In genomic region chr18:58844871-58845270, GRCh38 we compare ENCODE assay signal across 21 cellular contexts. TPM values are rescaled to one million over a fixed set of nuclear protein-coding genes. Genes with fewer than 3 reads are reported as not detected.
A peak's percentile ranks its signal among the peaks of the same experiment; 100 is the strongest.
DNase-seq lines count a peak whose midpoint lies in the region; ATAC-seq and TF ChIP-seq lines count a peak whose summit lies in the region.
"Had no signal": no experiment of that assay in that cellular context is flagged by ENCODE, and none has a peak within 500 bp of the region (broad histone marks: within the 10 kb centered on the region; RNA-seq: fewer than 3 reads in every experiment).

No MANE protein-coding gene starts in this region.

- no CpG with 5 or more reads among the region's 4 CpGs for WGBS in mesendoderm (ENCODE audit: extremely low coverage, insufficient coverage, low lambda C conversion rate)

- H3K27ac ChIP-seq in left ventricle myocardium inferior (replicated peaks) (peak overlapping the region; percentile 12), right atrium auricular region (no peak overlapping the region), mesendoderm (ENCODE audit: low read depth, low read length) (no peak overlapping the region)
- no peak overlapping the region for H3K27ac ChIP-seq in CD4-positive, alpha-beta memory T cell (ENCODE audit: low read depth, low read length)
- H3K27ac ChIP-seq: PC-9, RWPE1 had no signal

- no peak overlapping the region for H3K4me2 ChIP-seq in mesendoderm (ENCODE audit: low read length)
- H3K4me2 ChIP-seq: PC-9 had no signal

- H3K23ac ChIP-seq in mesendoderm (ENCODE audit: low read length), result no peak overlapping the region

- no peaks in the 10 kb centered on the region for H3K79me1 ChIP-seq in mesendoderm (ENCODE audit: low read length)

- DNase-seq in left ventricle myocardium inferior (no peak), right atrium auricular region (ENCODE audit: low spot score) (no peak), mesendoderm (no peak), retinal pigment epithelial cell (ENCODE audit: low read depth) (peak; percentile 56), GM10248 (ENCODE audit: extremely low spot score) (no peak), NCI-H345 (lab: John Stamatoyannopoulos, UW) (no peak)
- no peak for DNase-seq in activated CD8-positive, alpha-beta T cell treated with anti-CD3 and anti-CD28 coated beads, Interleukin-2, amount 10 ng/mL, durations not matched to agents 7 days and 5 days
- DNase-seq in CD4-positive, alpha-beta memory T cell, result no peak
- DNase-seq: 8988T, DND-41, GOT3, KBM-7, NCI-H1105, NCI-H2081 treated with DMSO at 0.1 percent for 48 hours, NCI-H510A, NCI-H748 treated with DMSO at 0.1 percent for 48 hours, PC-9, SIG-M5 had no signal

- H3K9me3 ChIP-seq in left ventricle myocardium inferior (replicated peaks) (no peaks in the 10 kb centered on the region), right atrium auricular region (no peaks in the 10 kb centered on the region)
- no peaks in the 10 kb centered on the region for H3K9me3 ChIP-seq in CD4-positive, alpha-beta memory T cell (ENCODE audit: control insufficient read depth in 1 of 2, low read length in 2 of 2)

- no peaks in the 10 kb centered on the region for H3K9me3 Mint-ChIP-seq in activated CD8-positive, alpha-beta T cell treated with anti-CD3 and anti-CD28 coated beads, Interleukin-2, amount 10 ng/mL, durations not matched to agents 7 days and 5 days (ENCODE audit: insufficient read depth)
- peaks cover 0 to 6% (median under 1%) of the 10 kb centered on the region in 8 donors for H3K9me3 Mint-ChIP-seq in CD4-positive, alpha-beta memory T cell

- H3K27me3 Mint-ChIP-seq in activated CD8-positive, alpha-beta T cell treated with anti-CD3 and anti-CD28 coated beads, Interleukin-2, amount 10 ng/mL, durations not matched to agents 7 days and 5 days (ENCODE audit: low read depth), result peaks cover 48% of the 10 kb centered on the region
- H3K27me3 Mint-ChIP-seq in CD4-positive, alpha-beta memory T cell, result peaks cover 38 to 50% of the 10 kb centered on the region in 2 donors

- H3K36me3 ChIP-seq in left ventricle myocardium inferior, result no peaks in the 10 kb centered on the region
- no peaks in the 10 kb centered on the region for H3K36me3 ChIP-seq in right atrium auricular region
- no peaks in the 10 kb centered on the region for H3K36me3 ChIP-seq in mesendoderm (ENCODE audit: control insufficient read depth, insufficient read depth, low read length)
- H3K36me3 ChIP-seq in CD4-positive, alpha-beta memory T cell (ENCODE audit: insufficient read depth, low read length), result no peaks in the 10 kb centered on the region

- peak overlapping the region; percentile 3 for H2BK120ac ChIP-seq in mesendoderm (ENCODE audit: low read depth, low read length)

- CTCF ChIA-PET in GM10248 (lab: Yijun Ruan, JAX), result interaction anchor here (1.7 kb wide), 1 partner anchor 225 kb away, joined by 5 read pairs; no protein-coding TSS in a partner anchor
- CTCF ChIA-PET in activated CD8-positive, alpha-beta T cell treated with anti-CD3 and anti-CD28 coated beads, Interleukin-2, amount 10 ng/mL, durations not matched to agents 7 days and 5 days (lab: Charles Lee), result no interaction called here
- CTCF ChIA-PET in CD4-positive, alpha-beta memory T cell (lab: Charles Lee; ENCODE audit: partially characterized antibody), result interaction anchor here (0.7 kb wide), 1 partner anchor 20 kb away, joined by 3 read pairs; the partner anchor contains the start of gene ZNF532

- no peaks in the 10 kb centered on the region for H3K4me1 Mint-ChIP-seq in activated CD8-positive, alpha-beta T cell treated with anti-CD3 and anti-CD28 coated beads, Interleukin-2, amount 10 ng/mL, durations not matched to agents 7 days and 5 days (ENCODE audit: low read depth)
- peaks cover 0 to 4% (median 0%) of the 10 kb centered on the region in 4 donors for H3K4me1 Mint-ChIP-seq in CD4-positive, alpha-beta memory T cell

- H2AK5ac ChIP-seq in mesendoderm (ENCODE audit: low read length), result no peak overlapping the region

- H3K56ac ChIP-seq in mesendoderm (ENCODE audit: low read length), result peak overlapping the region; percentile 12

- H3K27me3 ChIP-seq in left ventricle myocardium inferior (ENCODE audit: low read depth), result no peaks in the 10 kb centered on the region
- no peaks in the 10 kb centered on the region for H3K27me3 ChIP-seq in right atrium auricular region
- H3K27me3 ChIP-seq in mesendoderm (ENCODE audit: insufficient read depth, low read length, poor library complexity), result no peaks in the 10 kb centered on the region
- H3K27me3 ChIP-seq in CD4-positive, alpha-beta memory T cell (ENCODE audit: insufficient read depth, low read length), result peaks cover 4% of the 10 kb centered on the region

- H3K4ac ChIP-seq in mesendoderm (ENCODE audit: low read depth, low read length), result no peak overlapping the region

- peaks cover 37% of the 10 kb centered on the region for H3K4me1 ChIP-seq in left ventricle myocardium inferior
- peaks cover 0 to 20% of the 10 kb centered on the region in 2 donors for H3K4me1 ChIP-seq in right atrium auricular region
- peaks cover 12% of the 10 kb centered on the region for H3K4me1 ChIP-seq in mesendoderm (ENCODE audit: control insufficient read depth, low read depth, low read length)
- peaks cover 7% of the 10 kb centered on the region for H3K4me1 ChIP-seq in CD4-positive, alpha-beta memory T cell (ENCODE audit: insufficient read depth, low read length)

- peak overlapping the region; percentile 75 for H3K18ac ChIP-seq in mesendoderm (ENCODE audit: low read length)

- H3K4me3 ChIP-seq in left ventricle myocardium inferior, result no peak overlapping the region
- H3K4me3 ChIP-seq in right atrium auricular region, result no peak overlapping the region
- H3K4me3 ChIP-seq in mesendoderm (ENCODE audit: low read length), result no peak overlapping the region
- no peak overlapping the region for H3K4me3 ChIP-seq in retinal pigment epithelial cell (ENCODE audit: low read length)
- no peak overlapping the region for H3K4me3 ChIP-seq in CD4-positive, alpha-beta memory T cell (ENCODE audit: low read length in 2 of 2)
- H3K4me3 ChIP-seq: PC-9 had no signal

- H3K36me3 Mint-ChIP-seq in activated CD8-positive, alpha-beta T cell treated with anti-CD3 and anti-CD28 coated beads, Interleukin-2, amount 10 ng/mL, durations not matched to agents 7 days and 5 days (ENCODE audit: low read depth), result no peaks in the 10 kb centered on the region
- H3K36me3 Mint-ChIP-seq in CD4-positive, alpha-beta memory T cell, result no peaks in the 10 kb centered on the region
- H3K36me3 Mint-ChIP-seq: CD14-positive monocyte had no signal

- intact Hi-C loops in left ventricle myocardium inferior (cut with micrococcal nuclease), result no loop called here
- intact Hi-C loops in CD4-positive, alpha-beta memory T cell (cut with micrococcal nuclease), result no loop called here

- H3K4me3 Mint-ChIP-seq in activated CD8-positive, alpha-beta T cell treated with anti-CD3 and anti-CD28 coated beads, Interleukin-2, amount 10 ng/mL, durations not matched to agents 7 days and 5 days, result no peak overlapping the region
- H3K4me3 Mint-ChIP-seq in CD4-positive, alpha-beta memory T cell, result no peak overlapping the region
- H3K4me3 Mint-ChIP-seq: CD14-positive monocyte had no signal

- ATAC-seq in activated CD8-positive, alpha-beta T cell treated with anti-CD3 and anti-CD28 coated beads, Interleukin-2, amount 10 ng/mL, durations not matched to agents 7 days and 5 days, result no peak
- ATAC-seq: HepG2 had no signal

- H3K9ac ChIP-seq in mesendoderm (ENCODE audit: low read length), result no peak overlapping the region

- no peak overlapping the region for H3K27ac Mint-ChIP-seq in activated CD8-positive, alpha-beta T cell treated with anti-CD3 and anti-CD28 coated beads, Interleukin-2, amount 10 ng/mL, durations not matched to agents 7 days and 5 days
- no peak overlapping the region for H3K27ac Mint-ChIP-seq in CD4-positive, alpha-beta memory T cell
- H3K27ac Mint-ChIP-seq: CD14-positive monocyte had no signal

- no peak overlapping the region for H4K8ac ChIP-seq in mesendoderm (ENCODE audit: low read depth, low read length)

- no peak overlapping the region for H4K5ac ChIP-seq in mesendoderm (ENCODE audit: low read length)

- peak overlapping the region; percentile 62 for H2BK15ac ChIP-seq in mesendoderm (replicated peaks; ENCODE audit: low read depth)

- no peaks in the 10 kb centered on the region for H3K79me2 ChIP-seq in mesendoderm (ENCODE audit: control insufficient read depth, insufficient read depth, low read length)

- no peak overlapping the region for H2BK5ac ChIP-seq in mesendoderm (ENCODE audit: low read length)

- TF ChIP-seq CTCF in left ventricle myocardium inferior (IDR thresholded peaks at IDR 0.05; ENCODE audit: borderline replicate concordance) (no peak), right atrium auricular region (IDR thresholded peaks at IDR 0.05) (no peak), retinal pigment epithelial cell (conservative IDR thresholded peaks at IDR 0.05; ENCODE audit: low read depth, low read length) (no peak), GM10248 (IDR thresholded peaks at IDR 0.05; ENCODE audit: control extremely low read depth, extremely low read depth, low read depth, missing control alignments) (no peak)

- POLR2A ChIA-PET in GM10248 (lab: Yijun Ruan, JAX), result no interaction called here
- POLR2A ChIA-PET in activated CD8-positive, alpha-beta T cell treated with anti-CD3 and anti-CD28 coated beads, Interleukin-2, amount 10 ng/mL, durations not matched to agents 7 days and 5 days (lab: Charles Lee), result no interaction called here
- POLR2A ChIA-PET in CD4-positive, alpha-beta memory T cell (lab: Charles Lee; ENCODE audit: partially characterized antibody), result no interaction called here

RNA-seq across cellular contexts. Expression of gene ZNF532, which starts 19.8 kb away (rescaled TPM):
- total RNA-seq in left ventricle myocardium inferior (59.3 TPM), right atrium auricular region (10 to 100 TPM; 53.1 to 59.5 TPM)
- polyA plus RNA-seq in mesendoderm (2013, experiment 1 of 2), result 91.0 TPM
- 94.4 TPM for polyA plus RNA-seq in mesendoderm (2013, experiment 2 of 2)
- total RNA-seq in activated CD8-positive, alpha-beta T cell treated with anti-CD3 and anti-CD28 coated beads, Interleukin-2, amount 10 ng/mL, durations not matched to agents 7 days and 5 days, result under 1 TPM; 0.50 to 0.91 TPM
- 1 to 10 TPM; 7.8 to 9.2 TPM for total RNA-seq in CD4-positive, alpha-beta memory T cell
- polyA plus RNA-seq in CD4-positive, alpha-beta memory T cell, result 1 to 10 TPM in 1 of 2 donors, not detected in 1; 1.1 TPM
- total RNA-seq: HepG2 had no signal
- polyA plus RNA-seq: HepG2 had no signal

Comparison
In these comparisons a context has a peak if more than half of its experiments do, and no peak if none do; other contexts are left out.
1. RNA of gene ZNF532, which starts 19.8 kb away (total RNA-seq): 53.1 to 59.5 TPM in right atrium auricular region, 59.3 TPM in left ventricle myocardium inferior (single experiment) and 7.8 to 9.2 TPM in CD4-positive, alpha-beta memory T cell; 0.50 to 0.91 TPM in activated CD8-positive, alpha-beta T cell treated with anti-CD3 and anti-CD28 coated beads, Interleukin-2, amount 10 ng/mL, durations not matched to agents 7 days and 5 days; every median in the first group is over 4 times any median in the second.